In the genomic region with DNA sequence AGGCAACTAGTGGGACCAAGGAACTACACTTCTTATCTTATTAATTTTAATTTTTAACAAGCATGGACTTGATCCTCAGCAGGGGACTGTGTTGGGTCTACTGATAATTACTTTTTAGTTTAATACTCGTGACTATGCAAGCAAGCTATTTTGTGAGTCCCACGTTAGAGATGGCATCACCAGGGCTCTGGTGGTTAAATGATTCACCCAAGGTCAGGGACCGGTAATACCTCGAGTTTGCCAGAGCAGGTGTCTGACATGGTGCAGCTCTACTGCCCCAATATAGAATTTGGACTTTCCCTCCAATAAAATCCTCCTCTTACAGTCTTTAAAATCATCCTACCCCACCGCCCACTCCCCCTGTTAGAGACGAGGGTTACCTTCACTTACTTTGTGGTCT, we compare ENCODE assay signal across 24 cellular contexts.
DNase-seq lines count a peak whose midpoint lies in the region; ATAC-seq and TF ChIP-seq lines count a peak whose summit lies in the region.
"Had no signal": no experiment of that assay in that cellular context is flagged by ENCODE, and none has a peak within 500 bp of the region (broad histone marks: within the 10 kb centered on the region; RNA-seq: fewer than 3 reads in every experiment).

No MANE protein-coding gene starts in this region.

- no peaks in the 10 kb centered on the region for H3K9me3 ChIP-seq in PC-3 (ENCODE audit: low read length)
- H3K9me3 ChIP-seq: MG63, upper lobe of right lung had no signal

- CTCF ChIA-PET in PC-3 (lab: Charles Lee) = no interaction called here
- CTCF ChIA-PET in T-cell (lab: Charles Lee) = interaction anchor here in 1 of 2 donors (1.7 kb wide), 1 partner anchor 30 kb away, joined by 6 read pairs; no protein-coding TSS in a partner anchor

- no peak overlapping the region for H3K9ac ChIP-seq in PC-3 (ENCODE audit: low read length)

- no peaks in the 10 kb centered on the region for H3K4me1 ChIP-seq in PC-3 (ENCODE audit: insufficient read depth, low read length)
- H3K4me1 ChIP-seq: upper lobe of right lung had no signal

- H3K79me2 ChIP-seq in PC-3 (ENCODE audit: low read length) = no peaks in the 10 kb centered on the region

- intact Hi-C loops in PC-3 (cut with micrococcal nuclease) = no loop called here
- intact Hi-C loops in natural killer cell (cut with micrococcal nuclease) = no loop called here
- intact Hi-C loops in Right ventricle myocardium inferior (cut with DNase I) = no loop called here

- no peaks in the 10 kb centered on the region for H3K36me3 Mint-ChIP-seq in T-cell
- H3K36me3 Mint-ChIP-seq in natural killer cell = no peaks in the 10 kb centered on the region
- no peaks in the 10 kb centered on the region for H3K36me3 Mint-ChIP-seq in HFFc6 (ENCODE audit: low read depth)
- H3K36me3 Mint-ChIP-seq: CD4-positive, CD25-positive, alpha-beta regulatory T cell had no signal

- H3K9me3 Mint-ChIP-seq in T-cell (no peaks in the 10 kb centered on the region), natural killer cell (no peaks in the 10 kb centered on the region), HFFc6 (no peaks in the 10 kb centered on the region)
- H3K9me3 Mint-ChIP-seq: CD4-positive, CD25-positive, alpha-beta regulatory T cell had no signal

- no peaks in the 10 kb centered on the region for H3F3A ChIP-seq in PC-3 (ENCODE audit: low read length, unreplicated experiment)

- H3K4me3 Mint-ChIP-seq in T-cell = no peak overlapping the region
- H3K4me3 Mint-ChIP-seq in natural killer cell = no peak overlapping the region
- H3K4me3 Mint-ChIP-seq in HFFc6 = no peak overlapping the region
- H3K4me3 Mint-ChIP-seq: CD4-positive, CD25-positive, alpha-beta regulatory T cell had no signal

- H2AFZ ChIP-seq in PC-3 (ENCODE audit: low read length) = no peak overlapping the region

- peaks cover 0 to 9% (median 5%) of the 10 kb centered on the region in 3 donors for H3K4me1 Mint-ChIP-seq in T-cell
- H3K4me1 Mint-ChIP-seq in natural killer cell = peaks cover 4 to 8% of the 10 kb centered on the region in 2 donors
- H3K4me1 Mint-ChIP-seq in HFFc6 (ENCODE audit: low read depth) = no peaks in the 10 kb centered on the region
- H3K4me1 Mint-ChIP-seq: CD4-positive, CD25-positive, alpha-beta regulatory T cell had no signal

- H3K9me2 ChIP-seq in PC-3 (replicated peaks; ENCODE audit: low read length) = no peaks in the 10 kb centered on the region

- TF ChIP-seq CTCF in PC-3 (conservative IDR thresholded peaks at IDR 0.05; ENCODE audit: low read depth, low read length) = no peak
- no peak for TF ChIP-seq CTCF in natural killer cell (IDR thresholded peaks at IDR 0.05)
- TF ChIP-seq CTCF in HFFc6 (IDR thresholded peaks at IDR 0.05) = no peak

- ATAC-seq in GM18907 (IDR thresholded peaks at IDR 0.05; ENCODE audit: unreplicated experiment) (peak; percentile 56), HG02678 (IDR thresholded peaks at IDR 0.05; ENCODE audit: unreplicated experiment) (peak; percentile 46), PC-3 (no peak; the same call in 1 of the 2 replicates), T-cell (replicated peaks in 1 of 4) (no peak), natural killer cell (no peak), Right ventricle myocardium inferior (no peak)
- ATAC-seq: upper lobe of right lung had no signal

- H3K27ac Mint-ChIP-seq in T-cell (no peak overlapping the region), natural killer cell (no peak overlapping the region), HFFc6 (no peak overlapping the region)
- H3K27ac Mint-ChIP-seq: CD4-positive, CD25-positive, alpha-beta regulatory T cell had no signal

- H3K4me2 ChIP-seq in PC-3 (ENCODE audit: low read length) = no peak overlapping the region

- POLR2A ChIA-PET in PC-3 (lab: Charles Lee; ENCODE audit: unreplicated experiment) = no interaction called here
- POLR2A ChIA-PET in T-cell (lab: Charles Lee) = no interaction called here

- H3K27ac ChIP-seq in PC-3 (ENCODE audit: low read length) = no peak overlapping the region
- H3K27ac ChIP-seq: cardiac muscle cell, upper lobe of right lung, WERI-Rb-1 had no signal

- BruUV-seq in PC-3 (replicated peaks; lab: Mats Ljungman, UMichigan) = no TSS peak

- H3K4me3 ChIP-seq in PC-3 (ENCODE audit: low read length) = no peak overlapping the region
- H3K4me3 ChIP-seq: cardiac muscle cell, lung, MG63, upper lobe of right lung had no signal

- peak; percentile 56 for DNase-seq in PC-3
- peak; percentile 60 for DNase-seq in mucosa of gallbladder (ENCODE audit: low spot score)
- no peak for DNase-seq in T-cell
- no peak for DNase-seq in natural killer cell
- DNase-seq in Right ventricle myocardium inferior (ENCODE audit: missing footprints) = no peak
- no peak for DNase-seq in HFFc6
- DNase-seq: activated CD4-positive, alpha-beta T cell treated with anti-CD3 and anti-CD28 coated beads, Interleukin-2, amount 50 U/mL, for 4 hours; activated CD8-positive, alpha-beta memory T cell treated with anti-CD3 and anti-CD28 coated beads, Interleukin-2, amount 50 U/mL, for 48 hours; CD4-positive, CD25-positive, alpha-beta regulatory T cell; erythroblast; foreskin melanocyte; hypothalamus; islet precursor cell; MG63; naive B cell; NCI-H1694; NCI-H2171 treated with DMSO at 0.1 percent for 48 hours; stimulated activated CD4-positive, alpha-beta T cell treated with anti-CD3 and anti-CD28 coated beads, Interleukin-12 subunit alpha, Interleukin-12 subunit beta, amount 100 ng/mL, for 4 hours; upper lobe of right lung; WERI-Rb-1 had no signal

- H3K27me3 Mint-ChIP-seq in T-cell (peaks cover 21 to 28% of the 10 kb centered on the region in 2 donors), natural killer cell (ENCODE audit: low read depth in 2 of 2) (peaks cover 14 to 31% of the 10 kb centered on the region in 2 donors), HFFc6 (ENCODE audit: insufficient read depth) (peaks cover 50% of the 10 kb centered on the region)
- H3K27me3 Mint-ChIP-seq: CD4-positive, CD25-positive, alpha-beta regulatory T cell had no signal

- H3K27me3 ChIP-seq in PC-3 (ENCODE audit: low read length) = peaks cover 91% of the 10 kb centered on the region
- H3K27me3 ChIP-seq: MG63, upper lobe of right lung had no signal

- H4K20me1 ChIP-seq in PC-3 (ENCODE audit: low read length) = no peaks in the 10 kb centered on the region

- no peaks in the 10 kb centered on the region for H3K36me3 ChIP-seq in PC-3 (ENCODE audit: low read depth, low read length)
- H3K36me3 ChIP-seq: cardiac muscle cell, MG63, upper lobe of right lung, WERI-Rb-1 had no signal

Comparison
In these comparisons a context has a peak if more than half of its experiments do, and no peak if none do; other contexts are left out.
1. ATAC-seq: peak in GM18907 (single experiment) and HG02678 (single experiment); none in PC-3 (single experiment), T-cell (0 of 4), natural killer cell (0 of 3) and Right ventricle myocardium inferior (single experiment).
2. DNase-seq: peak in PC-3 (single experiment) and mucosa of gallbladder (single experiment); none in T-cell (0 of 34), natural killer cell (single experiment), Right ventricle myocardium inferior (single experiment) and HFFc6 (single experiment).